1 cellular context compared by ENCODE assay signal in the genomic region with DNA sequence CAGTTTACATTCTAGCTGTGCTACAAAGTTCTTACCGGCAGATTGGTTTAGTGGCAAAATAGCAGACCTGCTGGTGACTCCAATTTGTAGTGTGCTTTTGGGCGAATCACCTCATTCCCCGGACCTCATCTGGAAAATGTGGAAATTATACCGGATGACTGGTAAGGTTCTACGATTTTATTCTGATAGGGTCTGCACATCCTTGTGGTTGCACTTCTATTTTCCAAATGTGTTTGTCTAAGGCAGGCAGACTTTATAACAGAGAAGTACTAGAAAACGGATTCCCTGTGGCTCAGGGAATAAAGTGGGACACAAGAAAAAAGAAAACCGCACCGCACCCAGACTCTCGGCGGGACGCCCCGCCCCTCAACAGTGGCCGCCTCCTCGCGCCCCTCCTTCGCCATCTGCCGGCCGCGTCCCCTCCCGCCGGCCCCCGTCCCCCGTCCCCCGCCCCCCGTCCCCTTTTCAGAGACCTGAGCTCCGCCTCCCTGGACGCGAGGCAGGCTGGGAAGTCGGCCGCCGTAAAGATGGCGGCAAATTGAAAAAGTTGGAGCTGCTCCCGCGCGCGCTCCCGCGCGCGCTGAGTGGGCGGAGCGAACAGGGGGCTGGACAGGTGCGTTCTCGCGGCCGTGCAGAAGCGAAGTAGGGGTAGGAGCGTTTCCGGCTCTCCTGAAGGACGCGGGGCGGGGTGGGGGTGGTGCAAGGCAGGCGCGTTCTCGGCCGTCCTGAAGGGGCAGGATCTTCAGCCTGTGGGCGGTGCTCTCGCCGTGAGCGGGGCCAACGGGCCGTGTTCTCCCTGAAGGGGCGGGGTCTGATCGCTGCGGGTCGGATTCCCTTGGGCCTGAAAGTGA.
TF ChIP-seq lines count a peak whose summit lies in the region.

No MANE protein-coding gene starts in this region.

TF ChIP-seq in HepG2, 621 proteins besides CTCF, POLR2A, EP300 and RAD21 (continued from another document and continues in another):
- no peak for TF ChIP-seq TFE3 (CRISPR knock-in tag; IDR thresholded peaks at IDR 0.05)
- TF ChIP-seq NCOR1 (IDR thresholded peaks at IDR 0.05; ENCODE audit: borderline replicate concordance, low read length), result no peak
- TF ChIP-seq USF2 (IDR thresholded peaks at IDR 0.05; ENCODE audit: low read depth, low read length), result no peak
- TF ChIP-seq USF2 (CRISPR knock-in tag; IDR thresholded peaks at IDR 0.05; ENCODE audit: borderline replicate concordance), result no peak
- TF ChIP-seq TBX3 (IDR thresholded peaks at IDR 0.05; ENCODE audit: borderline replicate concordance), result no peak
- TF ChIP-seq E2F2 (CRISPR knock-in tag; IDR thresholded peaks at IDR 0.05; ENCODE audit: borderline replicate concordance), result no peak
- no peak for TF ChIP-seq CCAR2 (optimal IDR thresholded peaks at IDR 0.05; ENCODE audit: low read depth, low read length)
- TF ChIP-seq, protein P1, sequence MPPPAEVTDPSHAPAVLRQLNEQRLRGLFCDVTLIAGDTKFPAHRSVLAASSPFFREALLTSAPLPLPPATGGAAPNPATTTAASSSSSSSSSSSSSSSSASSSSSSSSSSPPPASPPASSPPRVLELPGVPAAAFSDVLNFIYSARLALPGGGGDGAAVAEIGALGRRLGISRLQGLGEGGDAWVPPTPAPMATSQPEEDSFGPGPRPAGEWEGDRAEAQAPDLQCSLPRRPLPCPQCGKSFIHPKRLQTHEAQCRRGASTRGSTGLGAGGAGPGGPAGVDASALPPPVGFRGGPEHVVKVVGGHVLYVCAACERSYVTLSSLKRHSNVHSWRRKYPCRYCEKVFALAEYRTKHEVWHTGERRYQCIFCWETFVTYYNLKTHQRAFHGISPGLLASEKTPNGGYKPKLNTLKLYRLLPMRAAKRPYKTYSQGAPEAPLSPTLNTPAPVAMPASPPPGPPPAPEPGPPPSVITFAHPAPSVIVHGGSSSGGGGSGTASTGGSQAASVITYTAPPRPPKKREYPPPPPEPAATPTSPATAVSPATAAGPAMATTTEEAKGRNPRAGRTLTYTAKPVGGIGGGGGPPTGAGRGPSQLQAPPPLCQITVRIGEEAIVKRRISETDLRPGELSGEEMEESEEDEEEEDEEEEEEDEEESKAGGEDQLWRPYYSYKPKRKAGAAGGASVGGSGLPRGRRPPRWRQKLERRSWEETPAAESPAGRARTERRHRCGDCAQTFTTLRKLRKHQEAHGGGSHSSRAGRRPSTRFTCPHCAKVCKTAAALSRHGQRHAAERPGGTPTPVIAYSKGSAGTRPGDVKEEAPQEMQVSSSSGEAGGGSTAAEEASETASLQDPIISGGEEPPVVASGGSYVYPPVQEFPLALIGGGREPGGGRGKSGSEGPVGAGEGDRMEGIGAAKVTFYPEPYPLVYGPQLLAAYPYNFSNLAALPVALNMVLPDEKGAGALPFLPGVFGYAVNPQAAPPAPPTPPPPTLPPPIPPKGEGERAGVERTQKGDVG (CRISPR knock-in tag; IDR thresholded peaks at IDR 0.05; ENCODE audit: borderline replicate concordance), result no peak
- no peak for TF ChIP-seq MEF2D (CRISPR knock-in tag; IDR thresholded peaks at IDR 0.05)
- no peak for TF ChIP-seq CREBL2 (CRISPR knock-in tag; IDR thresholded peaks at IDR 0.05; ENCODE audit: borderline replicate concordance)
- TF ChIP-seq, protein P2, sequence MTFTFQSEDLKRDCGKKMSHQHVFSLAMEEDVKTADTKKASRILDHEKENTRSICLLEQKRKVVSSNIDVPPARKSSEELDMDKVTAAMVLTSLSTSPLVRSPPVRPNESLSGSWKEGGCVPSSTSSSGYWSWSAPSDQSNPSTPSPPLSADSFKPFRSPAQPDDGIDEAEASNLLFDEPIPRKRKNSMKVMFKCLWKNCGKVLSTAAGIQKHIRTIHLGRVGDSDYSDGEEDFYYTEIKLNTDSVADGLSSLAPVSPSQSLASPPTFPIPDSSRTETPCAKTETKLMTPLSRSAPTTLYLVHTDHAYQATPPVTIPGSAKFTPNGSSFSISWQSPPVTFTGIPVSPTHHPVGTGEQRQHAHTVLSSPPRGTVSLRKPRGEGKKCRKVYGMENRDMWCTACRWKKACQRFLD (CRISPR knock-in tag; IDR thresholded peaks at IDR 0.05; ENCODE audit: borderline replicate concordance), result no peak
- no peak for TF ChIP-seq NFKB2 (CRISPR knock-in tag; IDR thresholded peaks at IDR 0.05; ENCODE audit: borderline replicate concordance)
- TF ChIP-seq ARHGAP35 (CRISPR knock-in tag; IDR thresholded peaks at IDR 0.05; ENCODE audit: borderline replicate concordance), result no peak
- no peak for TF ChIP-seq ZNF678 (CRISPR knock-in tag; IDR thresholded peaks at IDR 0.05)
- TF ChIP-seq, protein P3, sequence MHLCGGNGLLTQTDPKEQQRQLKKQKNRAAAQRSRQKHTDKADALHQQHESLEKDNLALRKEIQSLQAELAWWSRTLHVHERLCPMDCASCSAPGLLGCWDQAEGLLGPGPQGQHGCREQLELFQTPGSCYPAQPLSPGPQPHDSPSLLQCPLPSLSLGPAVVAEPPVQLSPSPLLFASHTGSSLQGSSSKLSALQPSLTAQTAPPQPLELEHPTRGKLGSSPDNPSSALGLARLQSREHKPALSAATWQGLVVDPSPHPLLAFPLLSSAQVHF (CRISPR knock-in tag; IDR thresholded peaks at IDR 0.05), result no peak
- TF ChIP-seq NR2F6 (IDR thresholded peaks at IDR 0.05), result no peak
- no peak for TF ChIP-seq NR2F6 (CRISPR knock-in tag; IDR thresholded peaks at IDR 0.05)
- TF ChIP-seq MNT (IDR thresholded peaks at IDR 0.05), result peak; percentile 31; the same call in 1 of the 2 replicates
- TF ChIP-seq PITX1 (CRISPR knock-in tag; IDR thresholded peaks at IDR 0.05), result no peak
- TF ChIP-seq GATAD1 (CRISPR knock-in tag; IDR thresholded peaks at IDR 0.05), result peak; percentile 73; the same call in 1 of the 2 replicates
- 0 out of 2 replicates have a peak, but pooled peaks have one; percentile 25 for TF ChIP-seq SP2 (CRISPR knock-in tag; IDR thresholded peaks at IDR 0.05)
- TF ChIP-seq, protein P4, sequence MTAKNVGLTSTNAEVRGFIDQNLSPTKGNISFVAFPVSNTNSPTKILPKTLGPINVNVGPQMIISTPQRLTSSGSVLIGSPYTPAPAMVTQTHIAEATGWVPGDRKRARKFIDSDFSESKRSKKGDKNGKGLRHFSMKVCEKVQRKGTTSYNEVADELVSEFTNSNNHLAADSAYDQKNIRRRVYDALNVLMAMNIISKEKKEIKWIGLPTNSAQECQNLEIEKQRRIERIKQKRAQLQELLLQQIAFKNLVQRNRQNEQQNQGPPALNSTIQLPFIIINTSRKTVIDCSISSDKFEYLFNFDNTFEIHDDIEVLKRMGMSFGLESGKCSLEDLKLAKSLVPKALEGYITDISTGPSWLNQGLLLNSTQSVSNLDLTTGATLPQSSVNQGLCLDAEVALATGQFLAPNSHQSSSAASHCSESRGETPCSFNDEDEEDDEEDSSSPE (CRISPR knock-in tag; IDR thresholded peaks at IDR 0.05), result peak; percentile 89
- no peak for TF ChIP-seq PBX2 (CRISPR knock-in tag; IDR thresholded peaks at IDR 0.05)
- TF ChIP-seq, protein P5, sequence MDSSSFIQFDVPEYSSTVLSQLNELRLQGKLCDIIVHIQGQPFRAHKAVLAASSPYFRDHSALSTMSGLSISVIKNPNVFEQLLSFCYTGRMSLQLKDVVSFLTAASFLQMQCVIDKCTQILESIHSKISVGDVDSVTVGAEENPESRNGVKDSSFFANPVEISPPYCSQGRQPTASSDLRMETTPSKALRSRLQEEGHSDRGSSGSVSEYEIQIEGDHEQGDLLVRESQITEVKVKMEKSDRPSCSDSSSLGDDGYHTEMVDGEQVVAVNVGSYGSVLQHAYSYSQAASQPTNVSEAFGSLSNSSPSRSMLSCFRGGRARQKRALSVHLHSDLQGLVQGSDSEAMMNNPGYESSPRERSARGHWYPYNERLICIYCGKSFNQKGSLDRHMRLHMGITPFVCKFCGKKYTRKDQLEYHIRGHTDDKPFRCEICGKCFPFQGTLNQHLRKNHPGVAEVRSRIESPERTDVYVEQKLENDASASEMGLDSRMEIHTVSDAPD (CRISPR knock-in tag; IDR thresholded peaks at IDR 0.05), result no peak
- no peak for TF ChIP-seq FOXO4 (CRISPR knock-in tag; conservative IDR thresholded peaks at IDR 0.05)
- TF ChIP-seq, protein P6, sequence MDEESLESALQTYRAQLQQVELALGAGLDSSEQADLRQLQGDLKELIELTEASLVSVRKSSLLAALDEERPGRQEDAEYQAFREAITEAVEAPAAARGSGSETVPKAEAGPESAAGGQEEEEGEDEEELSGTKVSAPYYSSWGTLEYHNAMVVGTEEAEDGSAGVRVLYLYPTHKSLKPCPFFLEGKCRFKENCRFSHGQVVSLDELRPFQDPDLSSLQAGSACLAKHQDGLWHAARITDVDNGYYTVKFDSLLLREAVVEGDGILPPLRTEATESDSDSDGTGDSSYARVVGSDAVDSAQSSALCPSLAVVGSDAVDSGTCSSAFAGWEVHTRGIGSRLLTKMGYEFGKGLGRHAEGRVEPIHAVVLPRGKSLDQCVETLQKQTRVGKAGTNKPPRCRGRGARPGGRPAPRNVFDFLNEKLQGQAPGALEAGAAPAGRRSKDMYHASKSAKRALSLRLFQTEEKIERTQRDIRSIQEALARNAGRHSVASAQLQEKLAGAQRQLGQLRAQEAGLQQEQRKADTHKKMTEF (CRISPR knock-in tag; IDR thresholded peaks at IDR 0.05), result no peak; the same call in 1 of the 2 replicates
- no peak for TF ChIP-seq PRMT3 (CRISPR knock-in tag; IDR thresholded peaks at IDR 0.05; ENCODE audit: borderline replicate concordance, low read depth)
- no peak for TF ChIP-seq ZKSCAN1 (IDR thresholded peaks at IDR 0.05; ENCODE audit: low read length)
- no peak for TF ChIP-seq ZMAT3 (CRISPR knock-in tag; conservative IDR thresholded peaks at IDR 0.05)
- TF ChIP-seq KLF11 (CRISPR knock-in tag; IDR thresholded peaks at IDR 0.05), result no peak
